8 cellular contexts compared by ENCODE assay signal in genomic region chr4:170497105-170497504, GRCh38.
A peak's percentile ranks its signal among the peaks of the same experiment; 100 is the strongest.
DNase-seq lines count a peak whose midpoint lies in the region; ATAC-seq and TF ChIP-seq lines count a peak whose summit lies in the region.

No MANE protein-coding gene starts in this region.

- H3K27ac ChIP-seq in dorsolateral prefrontal cortex: peak overlapping the region in 3 of 59 donors; percentile 21 to 36 (median 28)

- peak in 3 of 56 donors; percentile 9 to 11 (median 10) for TF ChIP-seq CTCF in dorsolateral prefrontal cortex (IDR thresholded peaks at IDR 0.05 in 54 of 56, conservative IDR thresholded peaks at IDR 0.05 in 2 of 56; ENCODE audit: low read depth in 1 of 56, partially characterized antibody in 56 of 56)

- H3K27me3 ChIP-seq in dorsolateral prefrontal cortex: peaks cover 0 to 4% (median 0%) of the 10 kb centered on the region in 45 donors

- intact Hi-C loops in dorsolateral prefrontal cortex (cut with DNase I): no loop called here

- peak overlapping the region in 57 of 59 donors; percentile 3 to 65 (median 45) for H3K4me3 ChIP-seq in dorsolateral prefrontal cortex

- peak; percentile 6 for DNase-seq in NCI-H510A (lab: John Stamatoyannopoulos, UW)
- peak in 4 of 10 donors; percentile 17 to 43 (median 30) for DNase-seq in dorsolateral prefrontal cortex
- no peak for DNase-seq in dedifferentiated amniotic fluid mesenchymal stem cell (ENCODE audit: extremely low spot score)
- no peak for DNase-seq in activated CD8-positive, alpha-beta memory T cell treated with anti-CD3 and anti-CD28 coated beads for 24 hours

- ATAC-seq in GM18508 (IDR thresholded peaks at IDR 0.05; ENCODE audit: insufficient read depth, unreplicated experiment) (peak; percentile 72), HG02588 (IDR thresholded peaks at IDR 0.05; ENCODE audit: unreplicated experiment) (peak; percentile 80), HG03571 (IDR thresholded peaks at IDR 0.05; ENCODE audit: unreplicated experiment) (no peak), GM19467 (IDR thresholded peaks at IDR 0.05; ENCODE audit: unreplicated experiment) (no peak)

Comparison
In these comparisons a context has a peak if more than half of its experiments do, and no peak if none do; other contexts are left out.
1. ATAC-seq: peak in GM18508 (single experiment) and HG02588 (single experiment); none in HG03571 (single experiment) and GM19467 (single experiment).